Comparison of ENCODE assay signal across 8 cellular contexts in the genomic region with DNA sequence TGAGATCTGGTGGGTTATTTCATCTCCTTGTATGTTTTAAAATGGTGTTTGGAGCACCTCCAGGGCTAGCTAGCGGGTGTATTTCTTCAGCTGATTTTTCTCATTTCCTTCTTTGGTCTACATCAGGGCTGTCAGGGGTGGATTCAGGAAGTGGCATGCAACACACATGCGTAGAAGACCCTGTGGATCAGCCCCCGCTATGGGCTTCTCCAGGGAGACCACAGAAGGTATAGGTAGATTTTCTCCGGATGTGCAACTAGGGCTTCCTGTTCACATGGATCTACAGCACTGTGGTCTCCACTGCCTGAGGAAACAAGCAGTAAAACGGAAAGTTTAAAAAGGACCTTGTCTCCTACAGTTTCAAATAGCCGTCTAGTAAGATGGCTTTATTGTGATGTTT. TPM values are rescaled to one million over a fixed set of nuclear protein-coding genes. Genes with fewer than 3 reads are reported as not detected.
DNase-seq lines count a peak whose midpoint lies in the region; ATAC-seq lines count a peak whose summit lies in the region.

No MANE protein-coding gene starts in this region.

- intact Hi-C loops in CD4-positive, alpha-beta memory T cell (cut with micrococcal nuclease), result loop anchor here (2.0 to 5.0 kb wide), 4 partner anchors 80 to 167 kb away; partner anchors contain the start of genes ABCF2 and RHEB
- intact Hi-C loops in activated CD4-positive, alpha-beta T cell treated with anti-CD3 and anti-CD28 coated beads, Interleukin-2, amount 10 ng/mL, durations not matched to agents 24 days and 14 days (cut with micrococcal nuclease), result loop anchor here (2.0 to 5.0 kb wide), 4 partner anchors 95 to 323 kb away; partner anchors contain the start of genes ABCB8 and RHEB

- no peaks in the 10 kb centered on the region for H3K27me3 ChIP-seq in CD4-positive, alpha-beta memory T cell (ENCODE audit: insufficient read depth, low read length)
- H3K27me3 ChIP-seq in muscle layer of duodenum (ENCODE audit: low read depth, low read length), result no peaks in the 10 kb centered on the region

- no peak overlapping the region for H3K4me3 ChIP-seq in CD4-positive, alpha-beta memory T cell (ENCODE audit: low read length in 2 of 2)
- no peak overlapping the region for H3K4me3 ChIP-seq in muscle layer of duodenum (ENCODE audit: low read depth in 1 of 2, low read length in 2 of 2)

- DNase-seq in CD4-positive, alpha-beta memory T cell, result peak; percentile 75 to 90 (median 85)
- peak; percentile 91 for DNase-seq in activated CD4-positive, alpha-beta T cell treated with anti-CD3 and anti-CD28 coated beads, Interleukin-2, amount 10 ng/mL, durations not matched to agents 24 days and 14 days
- DNase-seq in NCI-H128 (lab: John Stamatoyannopoulos, UW; ENCODE audit: unreplicated experiment) (no peak), DMS53 treated with DMSO at 0.1 percent for 48 hours (lab: John Stamatoyannopoulos, UW; ENCODE audit: unreplicated experiment) (no peak)

- peak overlapping the region; percentile 65 for H3K27ac ChIP-seq in CD4-positive, alpha-beta memory T cell (ENCODE audit: low read depth, low read length)
- H3K27ac ChIP-seq in muscle layer of duodenum (ENCODE audit: low read length), result peak overlapping the region; percentile 34

- H3K4me1 ChIP-seq in CD4-positive, alpha-beta memory T cell (ENCODE audit: insufficient read depth, low read length), result peaks cover 38% of the 10 kb centered on the region
- H3K4me1 ChIP-seq in muscle layer of duodenum (ENCODE audit: control insufficient read depth in 1 of 2, insufficient read depth in 2 of 2, low read length in 2 of 2), result no peaks in the 10 kb centered on the region

- ATAC-seq in HG03097 (IDR thresholded peaks at IDR 0.05; ENCODE audit: low FRiP score, unreplicated experiment) (peak; percentile 43), GM19023 (IDR thresholded peaks at IDR 0.05; ENCODE audit: unreplicated experiment) (no peak), GM18861 (IDR thresholded peaks at IDR 0.05; ENCODE audit: unreplicated experiment) (no peak)

- H3K9me3 Mint-ChIP-seq in CD4-positive, alpha-beta memory T cell, result peaks cover 0 to 4% (median 0%) of the 10 kb centered on the region in 8 donors
- no peaks in the 10 kb centered on the region for H3K9me3 Mint-ChIP-seq in activated CD4-positive, alpha-beta T cell treated with anti-CD3 and anti-CD28 coated beads, Interleukin-2, amount 10 ng/mL, durations not matched to agents 24 days and 14 days

- H3K27me3 Mint-ChIP-seq in CD4-positive, alpha-beta memory T cell, result no peaks in the 10 kb centered on the region
- no peaks in the 10 kb centered on the region for H3K27me3 Mint-ChIP-seq in activated CD4-positive, alpha-beta T cell treated with anti-CD3 and anti-CD28 coated beads, Interleukin-2, amount 10 ng/mL, durations not matched to agents 24 days and 14 days

- H3K4me3 Mint-ChIP-seq in CD4-positive, alpha-beta memory T cell, result peak overlapping the region; percentile 22 to 82 (median 73)
- H3K4me3 Mint-ChIP-seq in activated CD4-positive, alpha-beta T cell treated with anti-CD3 and anti-CD28 coated beads, Interleukin-2, amount 10 ng/mL, durations not matched to agents 24 days and 14 days, result peak overlapping the region; percentile 80

- peaks cover 40 to 63% of the 10 kb centered on the region in 2 donors for H3K36me3 Mint-ChIP-seq in CD4-positive, alpha-beta memory T cell
- H3K36me3 Mint-ChIP-seq in activated CD4-positive, alpha-beta T cell treated with anti-CD3 and anti-CD28 coated beads, Interleukin-2, amount 10 ng/mL, durations not matched to agents 24 days and 14 days (ENCODE audit: low read depth), result peaks cover 49% of the 10 kb centered on the region

- H3K36me3 ChIP-seq in CD4-positive, alpha-beta memory T cell (ENCODE audit: insufficient read depth, low read length), result peaks cover 46% of the 10 kb centered on the region
- peaks cover 46 to 58% of the 10 kb centered on the region in 2 donors for H3K36me3 ChIP-seq in muscle layer of duodenum (ENCODE audit: control insufficient read depth in 1 of 2, insufficient read depth in 2 of 2, low read length in 2 of 2)

- POLR2A ChIA-PET in CD4-positive, alpha-beta memory T cell (lab: Charles Lee; ENCODE audit: partially characterized antibody), result interaction anchor here (0.6 to 5.5 kb wide), 14 partner anchors 10 to 117 kb away, joined by 3 to 49 read pairs (median 4); partner anchors contain the start of genes NUB1 and WDR86

- H3K4me1 Mint-ChIP-seq in CD4-positive, alpha-beta memory T cell, result peaks cover 33 to 61% (median 46%) of the 10 kb centered on the region in 4 donors
- H3K4me1 Mint-ChIP-seq in activated CD4-positive, alpha-beta T cell treated with anti-CD3 and anti-CD28 coated beads, Interleukin-2, amount 10 ng/mL, durations not matched to agents 24 days and 14 days, result peaks cover 40% of the 10 kb centered on the region

- H3K9me3 ChIP-seq in CD4-positive, alpha-beta memory T cell (ENCODE audit: control insufficient read depth in 1 of 2, low read length in 2 of 2), result no peaks in the 10 kb centered on the region
- H3K9me3 ChIP-seq in muscle layer of duodenum (ENCODE audit: control insufficient read depth in 1 of 2, low read length in 2 of 2), result no peaks in the 10 kb centered on the region

- H3K27ac Mint-ChIP-seq in CD4-positive, alpha-beta memory T cell, result peak overlapping the region; percentile 82 to 95 (median 89)
- H3K27ac Mint-ChIP-seq in activated CD4-positive, alpha-beta T cell treated with anti-CD3 and anti-CD28 coated beads, Interleukin-2, amount 10 ng/mL, durations not matched to agents 24 days and 14 days, result peak overlapping the region; percentile 93

- CTCF ChIA-PET in CD4-positive, alpha-beta memory T cell (lab: Charles Lee; ENCODE audit: partially characterized antibody), result interaction anchor here (0.8 to 7.9 kb wide), 14 partner anchors 11 to 408 kb away, joined by 3 to 178 read pairs (median 4); partner anchors contain the start of genes NUB1 and WDR86

RNA-seq across cellular contexts. Expression of gene NUB1, which starts 10.4 kb away (rescaled TPM):
- total RNA-seq in CD4-positive, alpha-beta memory T cell, result 100 to 1,000 TPM; 116 to 119 TPM
- 10 to 100 TPM; 50.1 to 77.0 TPM for polyA plus RNA-seq in CD4-positive, alpha-beta memory T cell
- 36.5 and 40.4 TPM in 2 replicates for total RNA-seq in activated CD4-positive, alpha-beta T cell treated with anti-CD3 and anti-CD28 coated beads, Interleukin-2, amount 10 ng/mL, durations not matched to agents 24 days and 14 days

RNA-seq across cellular contexts. Expression of gene WDR86, which starts 57.9 kb away (rescaled TPM):
- 1 to 10 TPM; 7.0 to 8.0 TPM for total RNA-seq in CD4-positive, alpha-beta memory T cell
- polyA plus RNA-seq in CD4-positive, alpha-beta memory T cell, result 10 to 100 TPM; 10.0 to 14.4 TPM
- total RNA-seq in activated CD4-positive, alpha-beta T cell treated with anti-CD3 and anti-CD28 coated beads, Interleukin-2, amount 10 ng/mL, durations not matched to agents 24 days and 14 days, result not detected in 2 replicates

Comparison
In these comparisons a context has a peak if more than half of its experiments do, and no peak if none do; other contexts are left out.
1. DNase-seq: peak in CD4-positive, alpha-beta memory T cell (5 of 5) and activated CD4-positive, alpha-beta T cell treated with anti-CD3 and anti-CD28 coated beads, Interleukin-2, amount 10 ng/mL, durations not matched to agents 24 days and 14 days (single experiment); none in NCI-H128 (single experiment) and DMS53 treated with DMSO at 0.1 percent for 48 hours (single experiment).